In the genomic region with DNA sequence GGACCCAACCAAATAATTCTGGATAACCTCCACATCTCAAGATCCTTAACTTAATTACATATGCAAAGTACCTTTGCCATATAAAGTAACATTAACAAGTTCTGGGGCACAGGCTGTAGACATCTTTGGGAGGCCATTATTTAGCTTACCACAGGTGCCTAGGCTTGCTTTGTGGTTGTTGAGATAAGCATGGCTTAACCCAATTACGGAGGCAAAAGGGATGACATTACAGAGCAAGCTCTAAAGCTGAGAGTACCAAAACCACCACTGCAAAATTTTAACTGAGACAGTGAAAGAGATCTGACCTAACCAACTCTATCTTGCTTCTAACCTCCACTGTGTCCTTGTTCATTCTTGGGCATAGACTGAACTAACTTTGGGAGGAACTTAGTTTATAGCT, we compare ENCODE assay signal across 33 cellular contexts.
"Had no signal": no experiment of that assay in that cellular context is flagged by ENCODE, and none has a peak within 500 bp of the region (broad histone marks: within the 10 kb centered on the region; RNA-seq: fewer than 3 reads in every experiment).

No MANE protein-coding gene starts in this region.

- FAIRE-seq: astrocyte, TTC549 had no signal

- DNase-seq: activated B cell treated with CpG ODN at 0.5 μM for 24 hours; activated CD4-positive, alpha-beta memory T cell treated with anti-CD3 and anti-CD28 coated beads for 36 hours; activated CD4-positive, alpha-beta T cell treated with anti-CD3 and anti-CD28 coated beads for 4 hours; activated CD4-positive, alpha-beta T cell treated with anti-CD3 and anti-CD28 coated beads, Interleukin-2, amount 10 ng/mL, durations not matched to agents 24 days and 14 days; activated CD4-positive, alpha-beta T cell treated with anti-CD3 and anti-CD28 coated beads, Interleukin-2, amount 50 U/mL, for 1 hour; activated CD4-positive, alpha-beta T cell treated with anti-CD3 and anti-CD28 coated beads, Interleukin-2, amount 50 U/mL, for 4 hours; activated CD4-positive, CD25-positive, alpha-beta regulatory T cell treated with anti-CD3 and anti-CD28 coated beads, Interleukin-2, amount 50 U/mL, for 72 hours; activated CD8-positive, alpha-beta memory T cell treated with anti-CD3 and anti-CD28 coated beads, Interleukin-2, amount 50 U/mL, for 4 hours; activated CD8-positive, alpha-beta T cell treated with anti-CD3 and anti-CD28 coated beads for 36 hours; activated effector memory CD4-positive, alpha-beta T cell treated with anti-CD3 and anti-CD28 coated beads, Interleukin-2, amount 50 U/mL, for 16 hours; activated gamma-delta T cell treated with Interleukin-2 at 50 U/mL for 16 hours; activated naive CD4-positive, alpha-beta T cell; activated naive CD4-positive, alpha-beta T cell treated with anti-CD3 and anti-CD28 coated beads for 36 hours; activated naive CD4-positive, alpha-beta T cell treated with anti-CD3 and anti-CD28 coated beads, Interleukin-2, amount 50 U/mL, for 16 hours; activated naive CD8-positive, alpha-beta T cell treated with anti-CD3 and anti-CD28 coated beads for 36 hours; activated T-cell treated with anti-CD3 and anti-CD28 coated beads for 4 hours; activated T-cell treated with anti-CD3 and anti-CD28 coated beads, Interleukin-2, amount 50 U/mL, for 1 hour; activated T-cell treated with anti-CD3 and anti-CD28 coated beads, Interleukin-2, amount 50 U/mL, for 4 hours; activated T-cell treated with anti-CD3 and anti-CD28 coated beads, Interleukin-2, amount 50 U/mL, for 72 hours; adrenal gland; amniotic stem cell; aorta; body of pancreas; brain microvascular endothelial cell; central memory CD4-positive, alpha-beta T cell; T-helper 2 cell; T-helper 9 cell had no signal

- H3K36me3 ChIP-seq: adrenal gland, brain microvascular endothelial cell, breast epithelium had no signal

- H3K27ac ChIP-seq: adrenal gland, body of pancreas, brain microvascular endothelial cell, breast epithelium, VCaP had no signal

- H3K4me3 ChIP-seq: adrenal gland, body of pancreas, breast epithelium had no signal

- ATAC-seq: activated CD8-positive, alpha-beta T cell treated with anti-CD3 and anti-CD28 coated beads for 36 hours; activated naive CD4-positive, alpha-beta T cell treated with anti-CD3 and anti-CD28 coated beads, Interleukin-2, amount 50 U/mL, for 72 hours; activated T-cell treated with anti-CD3 and anti-CD28 coated beads, Interleukin-2, amount 50 U/mL, for 4 hours; activated T-cell treated with anti-CD3 and anti-CD28 coated beads, Interleukin-2, amount 50 U/mL, for 72 hours; activated T-helper 17 cell treated with anti-CD3 and anti-CD28 coated beads, Interleukin-2, amount 50 U/mL, for 72 hours; body of pancreas had no signal

- H3K9me3 ChIP-seq: adrenal gland, body of pancreas, breast epithelium had no signal

- H3K4me1 ChIP-seq: adrenal gland, body of pancreas, breast epithelium had no signal

- H3K27me3 ChIP-seq: adrenal gland, body of pancreas, brain microvascular endothelial cell had no signal
